ENCODE assay signal across 8 cellular contexts in the genomic region with DNA sequence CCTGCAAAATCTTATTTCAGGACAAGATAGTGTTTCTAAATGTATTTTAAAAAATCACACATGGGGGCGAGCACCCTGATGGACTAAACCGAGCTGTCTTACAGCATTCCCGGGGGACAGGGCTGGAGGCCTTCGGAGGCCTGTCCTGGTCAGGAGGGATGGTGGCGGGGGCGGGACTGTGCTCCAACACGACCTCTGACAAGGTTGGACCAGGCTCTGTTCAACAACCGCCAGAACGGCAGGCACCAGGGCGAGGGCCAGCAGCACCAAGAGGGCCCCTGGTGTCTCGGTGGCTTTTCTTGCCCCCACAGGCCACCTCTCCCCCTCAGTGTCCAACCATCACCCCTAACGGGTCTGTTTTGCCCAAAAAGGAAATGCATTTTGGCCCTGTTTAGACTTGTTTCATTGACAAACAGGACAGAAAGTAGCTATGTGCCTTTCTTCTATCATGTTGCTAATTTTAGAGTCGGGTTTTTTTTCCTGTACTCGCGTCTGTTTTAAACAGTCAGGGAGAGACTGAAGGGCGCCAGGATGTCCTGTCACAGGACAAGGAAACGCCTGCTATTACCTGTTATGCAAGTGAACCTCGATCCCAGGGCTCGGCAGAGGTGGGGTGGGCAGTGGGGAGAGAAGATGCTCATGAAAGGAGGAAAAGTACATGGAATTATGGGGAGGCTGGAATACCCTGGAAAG. TPM values are rescaled to one million over a fixed set of nuclear protein-coding genes. Genes with fewer than 3 reads are reported as not detected.
DNase-seq lines count a peak whose midpoint lies in the region; ATAC-seq, FAIRE-seq and TF ChIP-seq lines count a peak whose summit lies in the region.

No MANE protein-coding gene starts in this region.

- H3K27me3 Mint-ChIP-seq in stimulated activated naive B cell treated with anti-CD40 and anti-IgM and Interleukin-4, amounts not matched to agents 10 μg/mL and 1 μg/mL and 100 μg/mL, for 72 hours = no peaks in the 10 kb centered on the region

- H3K36me3 ChIP-seq in MM.1S (replicated peaks; ENCODE audit: insufficient read depth, low read length) = no peaks in the 10 kb centered on the region
- H3K36me3 ChIP-seq in ascending aorta = peaks cover 32 to 37% of the 10 kb centered on the region in 2 donors
- peaks cover 2 to 7% of the 10 kb centered on the region in 2 donors for H3K36me3 ChIP-seq in kidney (ENCODE audit: control insufficient read depth in 1 of 2, insufficient read depth in 2 of 2, low read length in 2 of 2)

- no peak for ATAC-seq in stimulated activated naive B cell treated with anti-CD40 and anti-IgM and Interleukin-4, amounts not matched to agents 10 μg/mL and 1 μg/mL and 100 μg/mL, for 72 hours (replicated peaks)

- H3K27me3 ChIP-seq in MM.1S (replicated peaks; ENCODE audit: insufficient read depth, low read length) (no peaks in the 10 kb centered on the region; the same call in 1 of the 2 replicates), ascending aorta (no peaks in the 10 kb centered on the region)

- peaks cover 16% of the 10 kb centered on the region for H3K4me1 ChIP-seq in MM.1S (ENCODE audit: low read length)
- peaks cover 22 to 68% of the 10 kb centered on the region in 2 donors for H3K4me1 ChIP-seq in ascending aorta
- H3K4me1 ChIP-seq in kidney (ENCODE audit: control insufficient read depth in 1 of 2, insufficient read depth in 1 of 2, low read depth in 1 of 2, low read length in 2 of 2) = peaks cover 18 to 51% of the 10 kb centered on the region in 2 donors

- intact Hi-C loops in ascending aorta (cut with DNase I) = no loop called here
- intact Hi-C loops in kidney (cut with DNase I) = no loop called here

- H3K27ac ChIP-seq in MM.1S (ENCODE audit: low read length) (no peak overlapping the region), ascending aorta (peak overlapping the region; percentile 89 to 92), kidney (ENCODE audit: low read depth in 2 of 2, low read length in 2 of 2) (peak overlapping the region; percentile 60 to 76)

- no peaks in the 10 kb centered on the region for H3F3A ChIP-seq in MM.1S (ENCODE audit: insufficient read depth, low read length)

- DNase-seq in MM.1S (no peak), ascending aorta (ENCODE audit: low spot score in 2 of 2) (no peak), kidney (peak; percentile 89), COR-L47 (lab: John Stamatoyannopoulos, UW) (no peak), DMS53 treated with DMSO at 0.1 percent for 48 hours (lab: John Stamatoyannopoulos, UW; ENCODE audit: unreplicated experiment) (no peak), SW 1271 (lab: John Stamatoyannopoulos, UW) (no peak)
- DNase-seq in stimulated activated naive B cell treated with anti-CD40 and anti-IgM and Interleukin-4, amounts not matched to agents 10 μg/mL and 1 μg/mL and 100 μg/mL, for 72 hours = no peak
- no peak for DNase-seq in stimulated activated CD4-positive, alpha-beta T cell treated with anti-CD3 and anti-CD28 coated beads, Interleukin-4, amount 100 ng/mL, for 24 hours

- no peaks in the 10 kb centered on the region for H3K9me3 Mint-ChIP-seq in stimulated activated naive B cell treated with anti-CD40 and anti-IgM and Interleukin-4, amounts not matched to agents 10 μg/mL and 1 μg/mL and 100 μg/mL, for 72 hours

- H4K20me1 ChIP-seq in MM.1S (ENCODE audit: insufficient read depth, low read length) = no peaks in the 10 kb centered on the region

- H3K79me2 ChIP-seq in MM.1S (ENCODE audit: low read length) = no peaks in the 10 kb centered on the region

- H3K9ac ChIP-seq in MM.1S (ENCODE audit: low read length) (no peak overlapping the region), kidney (ENCODE audit: low read length in 2 of 2) (no peak overlapping the region)

- no peak overlapping the region for H3K4me3 ChIP-seq in MM.1S (ENCODE audit: low read length)
- peak overlapping the region; percentile 24 to 52 for H3K4me3 ChIP-seq in ascending aorta
- H3K4me3 ChIP-seq in kidney (ENCODE audit: low read length in 2 of 2) = no peak overlapping the region

- H3K4me3 Mint-ChIP-seq in stimulated activated naive B cell treated with anti-CD40 and anti-IgM and Interleukin-4, amounts not matched to agents 10 μg/mL and 1 μg/mL and 100 μg/mL, for 72 hours = no peak overlapping the region

- H3K27ac Mint-ChIP-seq in stimulated activated naive B cell treated with anti-CD40 and anti-IgM and Interleukin-4, amounts not matched to agents 10 μg/mL and 1 μg/mL and 100 μg/mL, for 72 hours = peak overlapping the region; percentile 33

- H3K9me3 ChIP-seq in MM.1S (replicated peaks; ENCODE audit: insufficient read depth, low read length) = no peaks in the 10 kb centered on the region
- no peaks in the 10 kb centered on the region for H3K9me3 ChIP-seq in ascending aorta
- H3K9me3 ChIP-seq in kidney (ENCODE audit: control insufficient read depth in 1 of 2, low read length in 2 of 2) = no peaks in the 10 kb centered on the region

- peak overlapping the region; percentile 45; the same call in 1 of the 2 replicates for H2AFZ ChIP-seq in MM.1S (ENCODE audit: low read length)

- H3K4me2 ChIP-seq in MM.1S (ENCODE audit: low read depth, low read length) = no peak overlapping the region

- no peaks in the 10 kb centered on the region for H3K9me2 ChIP-seq in MM.1S (replicated peaks; ENCODE audit: insufficient read depth, low read length)

- H3K36me3 Mint-ChIP-seq in stimulated activated naive B cell treated with anti-CD40 and anti-IgM and Interleukin-4, amounts not matched to agents 10 μg/mL and 1 μg/mL and 100 μg/mL, for 72 hours = peaks cover 0 to 6% of the 10 kb centered on the region in 2 donors

- TF ChIP-seq CTCF in MM.1S (IDR thresholded peaks at IDR 0.05; ENCODE audit: low read length) (no peak), ascending aorta (IDR thresholded peaks at IDR 0.05) (no peak), kidney (IDR thresholded peaks at IDR 0.05; ENCODE audit: borderline replicate concordance, extremely low read depth, insufficient read depth) (no peak)

- no peak for FAIRE-seq in kidney (lab: Jason Lieb, UNC)

- peaks cover 13 to 27% of the 10 kb centered on the region in 2 donors for H3K4me1 Mint-ChIP-seq in stimulated activated naive B cell treated with anti-CD40 and anti-IgM and Interleukin-4, amounts not matched to agents 10 μg/mL and 1 μg/mL and 100 μg/mL, for 72 hours

RNA-seq across cellular contexts. Expression of a gene that starts 11.7 kb away (rescaled TPM):
- total RNA-seq in ascending aorta (145 TPM), kidney (40.9 TPM)
- polyA plus RNA-seq in kidney (ENCODE audit: insufficient read depth, low read depth, low replicate concordance) = 49.5 TPM

RNA-seq across cellular contexts. Expression of a gene that starts 52.0 kb away (rescaled TPM):
- total RNA-seq in ascending aorta = 110 TPM
- total RNA-seq in kidney = 37.4 TPM
- polyA plus RNA-seq in kidney (ENCODE audit: insufficient read depth, low read depth, low replicate concordance) = 27.7 TPM

RNA-seq across cellular contexts. Expression of a gene that starts 56.4 kb away (rescaled TPM):
- total RNA-seq in ascending aorta (not detected), kidney (not detected)
- not detected for polyA plus RNA-seq in kidney (ENCODE audit: insufficient read depth, low read depth, low replicate concordance)

Comparison
In these comparisons a context has a peak if more than half of its experiments do, and no peak if none do; other contexts are left out.
1. H3K4me3 ChIP-seq: peak in ascending aorta (2 of 2); none in MM.1S (single experiment) and kidney (0 of 2).